8 cellular contexts compared by ENCODE assay signal in the genomic region with DNA sequence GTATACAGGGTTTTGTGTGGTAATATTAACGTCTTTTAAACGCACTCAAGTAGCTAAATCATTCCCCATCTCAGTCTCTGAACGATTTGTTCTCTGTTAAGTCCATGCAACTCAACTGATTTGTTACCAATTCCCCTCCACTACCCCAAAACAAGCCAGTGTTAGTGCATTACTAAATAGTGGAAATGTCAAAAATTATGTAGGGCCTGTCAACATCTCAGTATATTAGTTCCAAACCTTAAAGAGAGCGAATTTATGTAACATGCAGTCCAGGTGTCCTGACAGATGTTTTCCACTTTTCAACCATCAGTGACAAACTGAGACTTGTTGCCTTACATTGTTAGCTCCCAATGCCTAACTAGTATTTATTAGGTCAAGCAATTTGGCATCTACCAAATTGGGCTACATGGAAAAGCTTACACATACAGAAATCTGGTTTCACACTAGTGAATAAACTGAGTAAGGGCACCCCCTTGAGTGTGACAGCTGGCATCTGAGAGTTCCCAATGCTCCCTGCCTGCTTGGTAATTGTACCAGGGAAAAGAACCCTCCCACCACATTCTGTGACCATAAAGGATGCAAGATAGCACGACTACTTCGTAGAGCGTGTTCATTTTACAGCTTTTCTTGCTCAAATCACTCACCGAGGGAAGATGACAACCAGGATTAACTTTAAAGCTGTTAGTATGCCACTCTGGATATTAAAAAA. TPM values are rescaled to one million over a fixed set of nuclear protein-coding genes. Genes with fewer than 3 reads are reported as not detected.
A peak's percentile ranks its signal among the peaks of the same experiment; 100 is the strongest.
DNase-seq lines count a peak whose midpoint lies in the region; ATAC-seq and TF ChIP-seq lines count a peak whose summit lies in the region.

No MANE protein-coding gene starts in this region.

- H3K79me2 ChIP-seq in OCI-LY3 (ENCODE audit: low read length), result peaks cover 55% of the 10 kb centered on the region

- TF ChIP-seq CTCF in OCI-LY3 (IDR thresholded peaks at IDR 0.05; ENCODE audit: low read depth, low read length), result no peak
- TF ChIP-seq CTCF in stomach (IDR thresholded peaks at IDR 0.05), result no peak
- TF ChIP-seq CTCF in tibial artery (IDR thresholded peaks at IDR 0.05), result no peak

- peaks cover 57% of the 10 kb centered on the region for H3K36me3 ChIP-seq in OCI-LY3 (replicated peaks; ENCODE audit: low read depth, low read length)
- H3K36me3 ChIP-seq in stomach, result peaks cover 58 to 78% (median 66%) of the 10 kb centered on the region in 4 donors
- H3K36me3 ChIP-seq in tibial artery, result peaks cover 51 to 64% (median 63%) of the 10 kb centered on the region in 3 donors

- ATAC-seq in effector memory CD8-positive, alpha-beta T cell (replicated peaks), result no peak
- no peak for ATAC-seq in stimulated activated memory B cell treated with anti-CD40 and anti-IgM and Interleukin-4, amounts not matched to agents 10 μg/mL and 1 μg/mL and 100 μg/mL, for 72 hours

- peaks cover 91% of the 10 kb centered on the region for H3K36me3 Mint-ChIP-seq in effector memory CD8-positive, alpha-beta T cell (ENCODE audit: insufficient read depth)
- peaks cover 55% of the 10 kb centered on the region for H3K36me3 Mint-ChIP-seq in stimulated activated memory B cell treated with anti-CD40 and anti-IgM and Interleukin-4, amounts not matched to agents 10 μg/mL and 1 μg/mL and 100 μg/mL, for 72 hours

- peak; percentile 27 for DNase-seq in stimulated activated CD4-positive, alpha-beta T cell treated with anti-CD3 and anti-CD28 coated beads, Interleukin-1b, Interleukin-23, amount 100 ng/mL, for 48 hours
- DNase-seq in stimulated activated CD4-positive, alpha-beta T cell treated with anti-CD3 and anti-CD28 coated beads, Interleukin-4, amount 100 ng/mL, for 4 hours, result no peak
- DNase-seq in effector memory CD8-positive, alpha-beta T cell, result no peak
- DNase-seq in activated effector memory CD4-positive, alpha-beta T cell treated with anti-CD3 and anti-CD28 coated beads, Interleukin-2, amount 50 U/mL, for 16 hours, result no peak
- no peak for DNase-seq in stomach
- no peak for DNase-seq in tibial artery

- peak overlapping the region; percentile 81 to 89 for H3K27ac Mint-ChIP-seq in effector memory CD8-positive, alpha-beta T cell
- H3K27ac Mint-ChIP-seq in stimulated activated memory B cell treated with anti-CD40 and anti-IgM and Interleukin-4, amounts not matched to agents 10 μg/mL and 1 μg/mL and 100 μg/mL, for 72 hours, result no peak overlapping the region

- 83 to 90% (median 87%) methylated on average over 8 of the region's 8 CpGs for WGBS in stomach, 5 donors

- H3K4me1 Mint-ChIP-seq in effector memory CD8-positive, alpha-beta T cell (ENCODE audit: low read depth in 2 of 2), result peaks cover 49 to 81% of the 10 kb centered on the region in 2 donors
- peaks cover 75% of the 10 kb centered on the region for H3K4me1 Mint-ChIP-seq in stimulated activated memory B cell treated with anti-CD40 and anti-IgM and Interleukin-4, amounts not matched to agents 10 μg/mL and 1 μg/mL and 100 μg/mL, for 72 hours

- H3K27me3 ChIP-seq in OCI-LY3 (ENCODE audit: low read depth, low read length) (no peaks in the 10 kb centered on the region), stomach (no peaks in the 10 kb centered on the region), tibial artery (no peaks in the 10 kb centered on the region)

- peaks cover 67% of the 10 kb centered on the region for H4K20me1 ChIP-seq in OCI-LY3 (ENCODE audit: insufficient read depth, low read length)

- TF ChIP-seq EP300 in stomach (IDR thresholded peaks at IDR 0.05), result no peak

- no peak overlapping the region for H2AFZ ChIP-seq in OCI-LY3 (ENCODE audit: low read depth, low read length)

- TF ChIP-seq POLR2A in stomach (IDR thresholded peaks at IDR 0.05), result no peak

- peak overlapping the region in 1 of 2 donors; percentile 20 for H3K4me3 Mint-ChIP-seq in effector memory CD8-positive, alpha-beta T cell
- no peak overlapping the region for H3K4me3 Mint-ChIP-seq in stimulated activated memory B cell treated with anti-CD40 and anti-IgM and Interleukin-4, amounts not matched to agents 10 μg/mL and 1 μg/mL and 100 μg/mL, for 72 hours

- no peaks in the 10 kb centered on the region for H3K9me3 ChIP-seq in OCI-LY3 (ENCODE audit: insufficient read depth, low read length)
- H3K9me3 ChIP-seq in stomach, result no peaks in the 10 kb centered on the region
- peaks cover 0 to 2% (median 0%) of the 10 kb centered on the region in 3 donors for H3K9me3 ChIP-seq in tibial artery

- H3K4me1 ChIP-seq in OCI-LY3 (ENCODE audit: low read length) (peaks cover 21% of the 10 kb centered on the region), stomach (peaks cover 13 to 80% (median 46%) of the 10 kb centered on the region in 4 donors), tibial artery (peaks cover 0 to 35% (median 5%) of the 10 kb centered on the region in 4 donors)

- peak overlapping the region; percentile 49 for H3K27ac ChIP-seq in OCI-LY3 (ENCODE audit: low read length)
- peak overlapping the region in 1 of 5 donors; percentile 27 for H3K27ac ChIP-seq in stomach
- H3K27ac ChIP-seq in tibial artery, result no peak overlapping the region

- H3K4me3 ChIP-seq in OCI-LY3 (ENCODE audit: low read length) (no peak overlapping the region), stomach (no peak overlapping the region), tibial artery (no peak overlapping the region)

- no peak overlapping the region for H3K9ac ChIP-seq in OCI-LY3 (ENCODE audit: low read length)

- no peaks in the 10 kb centered on the region for H3K9me3 Mint-ChIP-seq in effector memory CD8-positive, alpha-beta T cell
- H3K9me3 Mint-ChIP-seq in stimulated activated memory B cell treated with anti-CD40 and anti-IgM and Interleukin-4, amounts not matched to agents 10 μg/mL and 1 μg/mL and 100 μg/mL, for 72 hours, result no peaks in the 10 kb centered on the region

- no peaks in the 10 kb centered on the region for H3K27me3 Mint-ChIP-seq in effector memory CD8-positive, alpha-beta T cell
- H3K27me3 Mint-ChIP-seq in stimulated activated memory B cell treated with anti-CD40 and anti-IgM and Interleukin-4, amounts not matched to agents 10 μg/mL and 1 μg/mL and 100 μg/mL, for 72 hours, result no peaks in the 10 kb centered on the region

- intact Hi-C loops in stomach (cut with DNase I; ENCODE audit: low total_unique reads), result no loop called here
- intact Hi-C loops in tibial artery (cut with DNase I; ENCODE audit: low total_unique reads), result no loop called here

- no peak overlapping the region for H3K4me2 ChIP-seq in OCI-LY3 (ENCODE audit: low read length)

RNA-seq across cellular contexts. Expression of a gene that starts 12.1 kb away (rescaled TPM):
- 100 to 1,000 TPM; 142 to 316 (median 249) TPM for total RNA-seq in stomach
- polyA plus RNA-seq in stomach, result 100 to 1,000 TPM; 391 to 464 (median 413) TPM

RNA-seq across cellular contexts. Expression of a gene that starts 13.1 kb away (rescaled TPM):
- total RNA-seq in stomach, result 100 to 1,000 TPM in 2 of 5 donors, 10 to 100 TPM in 3; 21.4 to 156 (median 58.9) TPM
- 100 to 1,000 TPM in 1 of 3 donors, 10 to 100 TPM in 2; 73.3 to 115 (median 79.1) TPM for polyA plus RNA-seq in stomach

RNA-seq across cellular contexts. Expression of a gene that starts 36.4 kb away (rescaled TPM):
- total RNA-seq in stomach, result 1 to 10 TPM in 4 of 5 donors, not detected in 1; 4.9 to 7.7 (median 5.8) TPM
- polyA plus RNA-seq in stomach, result 1 to 10 TPM; 1.4 to 4.4 (median 2.2) TPM
